33 cellular contexts compared by ENCODE assay signal in genomic region chr18:79705272-79705671, GRCh38.
"Had no signal": no experiment of that assay in that cellular context is flagged by ENCODE, and none has a peak within 500 bp of the region (broad histone marks: within the 10 kb centered on the region; RNA-seq: fewer than 3 reads in every experiment).

No MANE protein-coding gene starts in this region.

- H3K27ac Mint-ChIP-seq: activated CD4-positive, alpha-beta memory T cell treated with anti-CD3 and anti-CD28 coated beads for 36 hours; activated CD4-positive, alpha-beta T cell treated with anti-CD3 and anti-CD28 coated beads for 36 hours; activated CD4-positive, alpha-beta T cell treated with anti-CD3 and anti-CD28 coated beads, Interleukin-2, amount 10 ng/mL, durations not matched to agents 24 days and 14 days; activated CD8-positive, alpha-beta memory T cell treated with anti-CD3 and anti-CD28 coated beads, Interleukin-2, amount 10 ng/mL, durations not matched to agents 7 days and 5 days; activated CD8-positive, alpha-beta T cell treated with anti-CD3 and anti-CD28 coated beads, Interleukin-2, amount 10 ng/mL, durations not matched to agents 7 days and 5 days; activated naive CD4-positive, alpha-beta T cell treated with anti-CD3 and anti-CD28 coated beads, Interleukin-2, amount 10 ng/mL, durations not matched to agents 7 days and 5 days; activated naive CD8-positive, alpha-beta T cell treated with anti-CD3 and anti-CD28 coated beads, Interleukin-2, amount 10 ng/mL, durations not matched to agents 7 days and 5 days; brain; T-helper 1 cell treated with Interleukin-12 subunit alpha and Interleukin-12 subunit beta and Interleukin-4 antibody, amounts not matched to agents 30 μg/mL and 1 μg/mL, for 36 hours had no signal

- H3K27ac ChIP-seq: ascending aorta, breast epithelium, cardiac muscle cell, esophagus muscularis mucosa, foreskin keratinocyte, gastrocnemius medialis had no signal

- ATAC-seq: activated CD4-positive, alpha-beta T cell treated with anti-CD3 and anti-CD28 coated beads for 36 hours; activated CD8-positive, alpha-beta memory T cell treated with anti-CD3 and anti-CD28 coated beads, Interleukin-2, amount 10 ng/mL, durations not matched to agents 7 days and 5 days; activated CD8-positive, alpha-beta T cell treated with anti-CD3 and anti-CD28 coated beads, Interleukin-2, amount 10 ng/mL, durations not matched to agents 7 days and 5 days; activated naive CD4-positive, alpha-beta T cell treated with anti-CD3 and anti-CD28 coated beads, Interleukin-2, amount 50 U/mL, for 72 hours; effector memory CD8-positive, alpha-beta T cell; foreskin keratinocyte; gastrocnemius medialis; T-cell had no signal

- H3K9me3 ChIP-seq: breast epithelium, esophagus muscularis mucosa, gastrocnemius medialis had no signal

- H3K27me3 Mint-ChIP-seq: activated CD4-positive, alpha-beta memory T cell treated with anti-CD3 and anti-CD28 coated beads for 36 hours; activated CD4-positive, alpha-beta T cell treated with anti-CD3 and anti-CD28 coated beads for 36 hours; activated CD4-positive, alpha-beta T cell treated with anti-CD3 and anti-CD28 coated beads, Interleukin-2, amount 10 ng/mL, durations not matched to agents 24 days and 14 days; activated CD8-positive, alpha-beta memory T cell treated with anti-CD3 and anti-CD28 coated beads, Interleukin-2, amount 10 ng/mL, durations not matched to agents 7 days and 5 days; activated naive CD4-positive, alpha-beta T cell treated with anti-CD3 and anti-CD28 coated beads, Interleukin-2, amount 10 ng/mL, durations not matched to agents 7 days and 5 days; activated naive CD8-positive, alpha-beta T cell treated with anti-CD3 and anti-CD28 coated beads, Interleukin-2, amount 10 ng/mL, durations not matched to agents 7 days and 5 days; brain; effector memory CD8-positive, alpha-beta T cell; T-cell had no signal

- H3K4me1 ChIP-seq: ascending aorta, breast epithelium, esophagus muscularis mucosa, foreskin keratinocyte, gastrocnemius medialis had no signal

- H3K4me3 Mint-ChIP-seq: activated CD4-positive, alpha-beta memory T cell treated with anti-CD3 and anti-CD28 coated beads for 36 hours; activated CD4-positive, alpha-beta T cell treated with anti-CD3 and anti-CD28 coated beads for 36 hours; activated CD4-positive, alpha-beta T cell treated with anti-CD3 and anti-CD28 coated beads, Interleukin-2, amount 10 ng/mL, durations not matched to agents 24 days and 14 days; activated CD8-positive, alpha-beta memory T cell treated with anti-CD3 and anti-CD28 coated beads, Interleukin-2, amount 10 ng/mL, durations not matched to agents 7 days and 5 days; activated CD8-positive, alpha-beta T cell treated with anti-CD3 and anti-CD28 coated beads, Interleukin-2, amount 10 ng/mL, durations not matched to agents 7 days and 5 days; activated naive CD4-positive, alpha-beta T cell treated with anti-CD3 and anti-CD28 coated beads, Interleukin-2, amount 10 ng/mL, durations not matched to agents 7 days and 5 days; activated naive CD8-positive, alpha-beta T cell treated with anti-CD3 and anti-CD28 coated beads, Interleukin-2, amount 10 ng/mL, durations not matched to agents 7 days and 5 days; brain; effector memory CD8-positive, alpha-beta T cell; T-cell; T-helper 1 cell treated with Interleukin-12 subunit alpha and Interleukin-12 subunit beta and Interleukin-4 antibody, amounts not matched to agents 30 μg/mL and 1 μg/mL, for 36 hours had no signal

- H3K9me3 Mint-ChIP-seq: activated CD4-positive, alpha-beta memory T cell treated with anti-CD3 and anti-CD28 coated beads for 36 hours; activated CD4-positive, alpha-beta T cell treated with anti-CD3 and anti-CD28 coated beads, Interleukin-2, amount 10 ng/mL, durations not matched to agents 24 days and 14 days; activated naive CD4-positive, alpha-beta T cell treated with anti-CD3 and anti-CD28 coated beads, Interleukin-2, amount 10 ng/mL, durations not matched to agents 7 days and 5 days; activated naive CD4-positive, alpha-beta T cell treated with anti-CD3 and anti-CD28 coated beads, Interleukin-2, amount 50 U/mL, for 72 hours; activated naive CD8-positive, alpha-beta T cell treated with anti-CD3 and anti-CD28 coated beads, Interleukin-2, amount 10 ng/mL, durations not matched to agents 7 days and 5 days; effector memory CD8-positive, alpha-beta T cell; T-cell; T-helper 1 cell treated with Interleukin-12 subunit alpha and Interleukin-12 subunit beta and Interleukin-4 antibody, amounts not matched to agents 30 μg/mL and 1 μg/mL, for 36 hours had no signal

- H3K27me3 ChIP-seq: ascending aorta, breast epithelium, cardiac muscle cell, esophagus muscularis mucosa, foreskin keratinocyte, gastrocnemius medialis had no signal

- H3K4me1 Mint-ChIP-seq: activated CD4-positive, alpha-beta T cell treated with anti-CD3 and anti-CD28 coated beads for 36 hours; activated naive CD4-positive, alpha-beta T cell treated with anti-CD3 and anti-CD28 coated beads, Interleukin-2, amount 10 ng/mL, durations not matched to agents 7 days and 5 days; brain had no signal

- DNase-seq: activated CD4-positive, alpha-beta memory T cell treated with anti-CD3 and anti-CD28 coated beads for 36 hours; activated CD4-positive, alpha-beta T cell treated with anti-CD3 and anti-CD28 coated beads for 36 hours; activated CD4-positive, alpha-beta T cell treated with anti-CD3 and anti-CD28 coated beads, Interleukin-2, amount 10 ng/mL, durations not matched to agents 24 days and 14 days; activated CD4-positive, CD25-positive, alpha-beta regulatory T cell; activated CD4-positive, CD25-positive, alpha-beta regulatory T cell treated with anti-CD3 and anti-CD28 coated beads, Interleukin-2, amount 50 U/mL, for 72 hours; activated CD8-positive, alpha-beta memory T cell treated with anti-CD3 and anti-CD28 coated beads, Interleukin-2, amount 10 ng/mL, durations not matched to agents 7 days and 5 days; activated CD8-positive, alpha-beta memory T cell treated with anti-CD3 and anti-CD28 coated beads, Interleukin-2, amount 50 U/mL, for 4 hours; activated CD8-positive, alpha-beta T cell treated with anti-CD3 and anti-CD28 coated beads, Interleukin-2, amount 10 ng/mL, durations not matched to agents 7 days and 5 days; activated gamma-delta T cell; activated naive CD4-positive, alpha-beta T cell; activated naive CD4-positive, alpha-beta T cell treated with anti-CD3 and anti-CD28 coated beads, Interleukin-2, amount 10 ng/mL, durations not matched to agents 7 days and 5 days; activated naive CD8-positive, alpha-beta T cell treated with anti-CD3 and anti-CD28 coated beads, Interleukin-2, amount 10 ng/mL, durations not matched to agents 7 days and 5 days; activated T-cell treated with anti-CD3 and anti-CD28 coated beads, Interleukin-2, amount 50 U/mL, for 1 hour; activated T-cell treated with anti-CD3 and anti-CD28 coated beads, Interleukin-2, amount 50 U/mL, for 48 hours; central memory CD4-positive, alpha-beta T cell; cortex of kidney; dermis blood vessel endothelial cell; effector CD4-positive, alpha-beta T cell; effector memory CD8-positive, alpha-beta T cell; erythroblast; foreskin keratinocyte; glutamatergic neuron; SW 1271; T-cell; T1000 had no signal

- H3K4me3 ChIP-seq: ascending aorta, breast epithelium, cardiac muscle cell, esophagus muscularis mucosa, gastrocnemius medialis had no signal
